ENCODE assay signal across 13 cellular contexts in the genomic region with DNA sequence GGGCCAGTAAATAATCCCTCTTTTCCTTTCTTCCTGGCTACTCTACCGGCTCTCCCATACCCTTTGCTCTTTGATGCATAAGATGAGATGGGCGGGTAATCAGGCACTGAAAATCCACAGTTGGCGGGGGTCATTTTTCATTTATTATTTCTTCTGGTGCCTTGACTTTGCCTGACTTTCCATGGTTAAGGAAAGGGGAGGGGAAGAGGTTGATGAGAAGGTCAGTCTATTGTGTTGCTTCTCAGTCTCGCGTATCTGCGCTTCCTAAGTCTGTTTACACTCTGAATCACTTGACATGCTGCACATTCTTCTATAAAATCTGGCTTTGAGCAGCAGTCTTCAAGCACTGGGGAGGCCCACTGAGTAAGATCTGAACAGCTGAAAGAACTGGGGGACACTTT.
DNase-seq lines count a peak whose midpoint lies in the region; ATAC-seq and TF ChIP-seq lines count a peak whose summit lies in the region.
"Had no signal": no experiment of that assay in that cellular context is flagged by ENCODE, and none has a peak within 500 bp of the region (broad histone marks: within the 10 kb centered on the region; RNA-seq: fewer than 3 reads in every experiment).

No MANE protein-coding gene starts in this region.

- H3K4me3 ChIP-seq in heart right ventricle (no peak overlapping the region), cardiac fibroblast (replicated peaks in 1 of 2; ENCODE audit: low read depth in 2 of 2, low read length in 2 of 2) (no peak overlapping the region), upper lobe of right lung (no peak overlapping the region), ascending aorta (no peak overlapping the region)
- H3K4me3 ChIP-seq: skin epidermis had no signal

- ATAC-seq in heart right ventricle (peak in 6 of 8 donors; percentile 35 to 68 (median 48)), Right ventricle myocardium inferior (no peak), upper lobe of right lung (peak; percentile 65)
- ATAC-seq: left colon had no signal

- H3K36me3 ChIP-seq in heart right ventricle (no peaks in the 10 kb centered on the region), upper lobe of right lung (no peaks in the 10 kb centered on the region), ascending aorta (no peaks in the 10 kb centered on the region)

- H3K27me3 ChIP-seq in heart right ventricle (no peaks in the 10 kb centered on the region), upper lobe of right lung (no peaks in the 10 kb centered on the region), ascending aorta (no peaks in the 10 kb centered on the region)

- TF ChIP-seq CTCF in heart right ventricle (IDR thresholded peaks at IDR 0.05) (no peak), cardiac fibroblast (IDR thresholded peaks at IDR 0.05; ENCODE audit: low read depth, low read length) (no peak), upper lobe of right lung (IDR thresholded peaks at IDR 0.05) (no peak), ascending aorta (IDR thresholded peaks at IDR 0.05) (no peak)

- DNase-seq in heart right ventricle (no peak), Right ventricle myocardium inferior (ENCODE audit: missing footprints) (no peak), cardiac fibroblast (ENCODE audit: low read depth in 2 of 2) (peak; percentile 72 to 89), kidney tubule cell (ENCODE audit: low spot score) (peak; percentile 73), upper lobe of right lung (no peak), HuH-7 (ENCODE audit: low spot score) (no peak), ascending aorta (ENCODE audit: low spot score in 2 of 2) (no peak)
- no peak for DNase-seq in activated CD4-positive, alpha-beta T cell treated with anti-CD3 and anti-CD28 coated beads for 1 hour
- DNase-seq: H7, left colon, MV-4-11, OCI-M1 had no signal

- 61 to 73% methylated on average over 6 of the region's 6 CpGs for WGBS in heart right ventricle, 2 donors

- intact Hi-C loops in heart right ventricle (cut with DNase I) = loop anchor here in 1 of 10 donors (10.0 kb wide), 1 partner anchor 424 kb away; no protein-coding TSS in a partner anchor
- intact Hi-C loops in Right ventricle myocardium inferior (cut with DNase I) = no loop called here
- intact Hi-C loops in upper lobe of right lung (cut with DNase I) = no loop called here
- intact Hi-C loops in ascending aorta (cut with DNase I) = no loop called here

- H3K9me3 ChIP-seq in heart right ventricle = peaks cover 0 to 2% (median 0%) of the 10 kb centered on the region in 11 donors
- H3K9me3 ChIP-seq in upper lobe of right lung = no peaks in the 10 kb centered on the region
- H3K9me3 ChIP-seq in ascending aorta = no peaks in the 10 kb centered on the region

- peak overlapping the region in 4 of 10 donors; percentile 8 to 83 (median 68) for H3K27ac ChIP-seq in heart right ventricle
- no peak overlapping the region for H3K27ac ChIP-seq in upper lobe of right lung
- H3K27ac ChIP-seq in ascending aorta = peak overlapping the region in 1 of 2 donors; percentile 59
- H3K27ac ChIP-seq: skin epidermis had no signal

- H3K4me1 ChIP-seq in heart right ventricle (peaks cover 6 to 51% (median 27%) of the 10 kb centered on the region in 9 donors), upper lobe of right lung (peaks cover 4% of the 10 kb centered on the region), ascending aorta (peaks cover 0 to 5% of the 10 kb centered on the region in 2 donors)

Comparison
In these comparisons a context has a peak if more than half of its experiments do, and no peak if none do; other contexts are left out.
1. DNase-seq: peak in cardiac fibroblast (2 of 2) and kidney tubule cell (single experiment); none in heart right ventricle (0 of 2), Right ventricle myocardium inferior (single experiment), upper lobe of right lung (single experiment), activated CD4-positive, alpha-beta T cell treated with anti-CD3 and anti-CD28 coated beads for 1 hour (single experiment), HuH-7 (single experiment) and ascending aorta (0 of 2).